12 cellular contexts compared by ENCODE assay signal in the genomic region with DNA sequence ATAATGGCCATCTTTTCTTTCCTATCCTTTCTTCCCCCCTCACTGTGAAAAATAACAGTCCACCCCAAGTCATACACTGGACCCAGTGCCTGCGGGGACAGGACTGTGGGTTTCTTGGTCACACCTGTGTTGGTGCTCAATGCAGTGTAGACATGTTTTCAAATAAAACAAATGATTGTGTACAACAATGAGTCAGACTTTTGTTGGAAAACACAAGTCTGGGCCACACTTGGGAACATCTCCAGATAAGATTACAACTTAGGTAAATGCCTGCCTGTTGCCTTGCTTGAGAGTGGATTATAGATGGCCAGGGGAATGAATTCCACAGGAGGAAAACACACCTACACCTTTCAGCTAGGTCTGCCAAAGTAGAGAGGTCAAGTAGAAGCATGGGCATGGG. TPM values are rescaled to one million over a fixed set of nuclear protein-coding genes. Genes with fewer than 3 reads are reported as not detected.
"Had no signal": no experiment of that assay in that cellular context is flagged by ENCODE, and none has a peak within 500 bp of the region (broad histone marks: within the 10 kb centered on the region; RNA-seq: fewer than 3 reads in every experiment).

No MANE protein-coding gene starts in this region.

- H3K27me3 ChIP-seq: cardiac muscle cell had no signal

- H2AFZ ChIP-seq: parathyroid adenoma had no signal

- H3K4me1 ChIP-seq: parathyroid adenoma had no signal

- FAIRE-seq: astrocyte had no signal

- H3K4me3 ChIP-seq: cardiac muscle cell, lung, skin epidermis had no signal

- H3K9ac ChIP-seq: parathyroid adenoma had no signal

- H3K36me3 ChIP-seq: cardiac muscle cell had no signal

- H3K27ac ChIP-seq: cardiac muscle cell, parathyroid adenoma had no signal

- ATAC-seq: naive thymus-derived CD4-positive, alpha-beta T cell had no signal

- DNase-seq: activated CD4-positive, alpha-beta T cell treated with anti-CD3 and anti-CD28 coated beads, Interleukin-2, amount 10 ng/mL, durations not matched to agents 7 days and 5 days; activated CD8-positive, alpha-beta memory T cell treated with anti-CD3 and anti-CD28 coated beads for 24 hours; activated naive CD4-positive, alpha-beta T cell treated with anti-CD3 and anti-CD28 coated beads for 36 hours; erythroblast; naive thymus-derived CD4-positive, alpha-beta T cell; stimulated activated CD4-positive, alpha-beta T cell treated with anti-CD3 and anti-CD28 coated beads, Interleukin-4, amount 100 ng/mL, for 24 hours; stimulated activated naive CD4-positive, alpha-beta T cell had no signal

RNA-seq across cellular contexts. Expression of a gene that starts 34.1 kb away (rescaled TPM):
- total RNA-seq: activated CD4-positive, alpha-beta T cell treated with anti-CD3 and anti-CD28 coated beads, Interleukin-2, amount 10 ng/mL, durations not matched to agents 7 days and 5 days; activated naive CD4-positive, alpha-beta T cell treated with anti-CD3 and anti-CD28 coated beads for 36 hours had no signal
- polyA plus RNA-seq: naive thymus-derived CD4-positive, alpha-beta T cell had no signal
